ENCODE assay signal across 31 cellular contexts in the genomic region with DNA sequence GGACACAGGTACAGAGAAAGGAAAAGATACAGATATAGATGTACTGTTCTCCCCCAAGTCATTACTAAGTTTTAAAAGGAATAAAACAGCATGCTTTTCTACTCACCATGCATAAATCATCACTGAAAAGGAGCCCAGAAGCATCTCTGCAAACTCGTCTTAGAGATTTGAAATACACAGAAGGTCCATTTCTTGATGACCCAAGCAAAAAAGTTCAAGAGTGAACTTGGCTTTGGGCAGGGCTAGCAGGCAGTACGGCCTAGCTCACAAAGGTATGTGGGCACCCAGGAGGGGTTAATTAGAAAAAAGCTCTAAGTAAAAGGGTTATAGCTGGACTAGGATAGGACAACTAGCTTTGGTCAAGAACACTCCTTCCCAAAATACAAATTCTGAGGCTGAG.
"Had no signal": no experiment of that assay in that cellular context is flagged by ENCODE, and none has a peak within 500 bp of the region (broad histone marks: within the 10 kb centered on the region; RNA-seq: fewer than 3 reads in every experiment).

No MANE protein-coding gene starts in this region.

- H3K36me3 ChIP-seq: left lung, lower lobe of right lung, pancreas, prostate gland, tibial nerve, uterus had no signal

- H3K9me3 Mint-ChIP-seq: mesothelial cell of epicardium, nephron progenitor cell, type B pancreatic cell had no signal

- H3K36me3 Mint-ChIP-seq: immature natural killer cell; mesothelial cell of epicardium; naive B cell; natural killer cell; stimulated activated memory B cell treated with anti-CD40 and anti-IgM and Interleukin-4, amounts not matched to agents 10 μg/mL and 1 μg/mL and 100 μg/mL, for 72 hours; type B pancreatic cell had no signal

- ATAC-seq: left colon; lower lobe of right lung; natural killer cell; pancreas; sciatic nerve; stimulated activated memory B cell treated with anti-CD40 and anti-IgM and Interleukin-4, amounts not matched to agents 10 μg/mL and 1 μg/mL and 100 μg/mL, for 72 hours; stimulated activated naive CD8-positive, alpha-beta T cell treated with anti-CD3 and anti-CD28 coated beads, Interleukin-15, amount 100 ng/mL, for 72 hours had no signal

- H3K27ac Mint-ChIP-seq: immature natural killer cell; mesothelial cell of epicardium; natural killer cell; nephron progenitor cell; stimulated activated memory B cell treated with anti-CD40 and anti-IgM and Interleukin-4, amounts not matched to agents 10 μg/mL and 1 μg/mL and 100 μg/mL, for 72 hours; type B pancreatic cell had no signal

- H3K27ac ChIP-seq: pancreas, prostate gland, skin epidermis, tibial nerve, uterus had no signal

- H3K4me3 ChIP-seq: left lung, lower lobe of right lung, pancreas, prostate gland, skin epidermis, tibial nerve, uterus had no signal

- DNase-seq: hypothalamus; immature natural killer cell; kidney; left colon; left lung; lower lobe of right lung; mammary epithelial cell; mesendoderm; naive B cell; natural killer cell; nephron progenitor cell; nucleus accumbens; pancreas; posterior cingulate gyrus; retina; right cardiac atrium; stimulated activated CD4-positive, alpha-beta T cell treated with anti-CD3 and anti-CD28 coated beads, Interleukin-12 subunit alpha, Interleukin-12 subunit beta, amount 100 ng/mL, for 4 hours; stimulated activated CD4-positive, alpha-beta T cell treated with anti-CD3 and anti-CD28 coated beads, Interleukin-15, amount 100 ng/mL, for 24 hours; stimulated activated CD4-positive, alpha-beta T cell treated with anti-CD3 and anti-CD28 coated beads, Interleukin-4, amount 100 ng/mL, for 24 hours; stimulated activated CD8-positive, alpha-beta memory T cell treated with anti-CD3 and anti-CD28 coated beads, Interleukin-4, amount 100 ng/mL, for 48 hours; stimulated activated naive CD4-positive, alpha-beta T cell treated with Interleukin-2 at 50 U/mL for 16 hours; stimulated activated naive CD8-positive, alpha-beta T cell treated with anti-CD3 and anti-CD28 coated beads, Interleukin-15, amount 100 ng/mL, for 72 hours; substantia nigra; uterus had no signal

- H3K4me1 ChIP-seq: pancreas, prostate gland, uterus had no signal

- H3K9me3 ChIP-seq: left lung, lower lobe of right lung, pancreas, prostate gland, tibial nerve, uterus had no signal

- H3K4me3 Mint-ChIP-seq: immature natural killer cell; mesothelial cell of epicardium; naive B cell; natural killer cell; nephron progenitor cell; stimulated activated memory B cell treated with anti-CD40 and anti-IgM and Interleukin-4, amounts not matched to agents 10 μg/mL and 1 μg/mL and 100 μg/mL, for 72 hours; stimulated activated naive CD8-positive, alpha-beta T cell treated with anti-CD3 and anti-CD28 coated beads, Interleukin-15, amount 100 ng/mL, for 72 hours; type B pancreatic cell had no signal

- H3K27me3 ChIP-seq: left lung, pancreas, tibial nerve, uterus had no signal
